20 cellular contexts compared by ENCODE assay signal in genomic region chr11:59562292-59562691, GRCh38. TPM values are rescaled to one million over a fixed set of nuclear protein-coding genes. Genes with fewer than 3 reads are reported as not detected.
DNase-seq lines count a peak whose midpoint lies in the region; ATAC-seq, FAIRE-seq and TF ChIP-seq lines count a peak whose summit lies in the region.
"Had no signal": no experiment of that assay in that cellular context is flagged by ENCODE, and none has a peak within 500 bp of the region (broad histone marks: within the 10 kb centered on the region; RNA-seq: fewer than 3 reads in every experiment).

No MANE protein-coding gene starts in this region.

- TF ChIP-seq POLR2A in uterus (IDR thresholded peaks at IDR 0.05) = no peak

- no peaks in the 10 kb centered on the region for H3K9me3 ChIP-seq in CD4-positive, CD25-positive, alpha-beta regulatory T cell (ENCODE audit: control insufficient read depth in 2 of 2, low read length in 2 of 2)
- no peaks in the 10 kb centered on the region for H3K9me3 ChIP-seq in astrocyte (ENCODE audit: insufficient read depth, low read depth, low read length)
- H3K9me3 ChIP-seq in endodermal cell (ENCODE audit: control insufficient read depth, low read length) = no peaks in the 10 kb centered on the region
- no peaks in the 10 kb centered on the region for H3K9me3 ChIP-seq in uterus

- H3K9ac ChIP-seq in astrocyte (ENCODE audit: low read length) (no peak overlapping the region), endodermal cell (ENCODE audit: extremely low read depth, low read length, poor library complexity, severe bottlenecking) (no peak overlapping the region)

- WGBS in endodermal cell (ENCODE audit: insufficient coverage in 1 of 2, insufficient read length in 1 of 2), 2 experiments = 79 to 82% methylated on average over 3 of the region's 3 CpGs

- H3K36me3 ChIP-seq in CD4-positive, CD25-positive, alpha-beta regulatory T cell (ENCODE audit: control insufficient read depth, insufficient read depth, low read length) = no peaks in the 10 kb centered on the region
- H3K36me3 ChIP-seq in astrocyte (ENCODE audit: insufficient read depth, low read length) (no peaks in the 10 kb centered on the region), endodermal cell (ENCODE audit: control insufficient read depth, insufficient read depth, low read length) (no peaks in the 10 kb centered on the region), uterus (no peaks in the 10 kb centered on the region)

- H3K9me3 Mint-ChIP-seq in CD4-positive, CD25-positive, alpha-beta regulatory T cell = peaks cover 0 to 7% (median 0%) of the 10 kb centered on the region in 7 donors
- H3K9me3 Mint-ChIP-seq in Calu3 (ENCODE audit: low read depth, unreplicated experiment) = no peaks in the 10 kb centered on the region
- H3K9me3 Mint-ChIP-seq in astrocyte (ENCODE audit: unreplicated experiment) = no peaks in the 10 kb centered on the region
- peaks cover 0 to 5% (median 2%) of the 10 kb centered on the region in 7 donors for H3K9me3 Mint-ChIP-seq in naive B cell
- no peaks in the 10 kb centered on the region for H3K9me3 Mint-ChIP-seq in endodermal cell
- H3K9me3 Mint-ChIP-seq: activated naive CD4-positive, alpha-beta T cell treated with anti-CD3 and anti-CD28 coated beads, Interleukin-2, amount 10 ng/mL, durations not matched to agents 7 days and 5 days; dendritic cell treated with granulocyte-macrophage colony-stimulating factor and Interleukin-4, amounts not matched to agents 40 ng/mL and 50 ng/mL, for 4 days had no signal

- peak overlapping the region; percentile 20 to 57 (median 38) for H3K27ac Mint-ChIP-seq in CD4-positive, CD25-positive, alpha-beta regulatory T cell
- H3K27ac Mint-ChIP-seq in Calu3 (ENCODE audit: unreplicated experiment) (peak overlapping the region; percentile 94), astrocyte (ENCODE audit: unreplicated experiment) (peak overlapping the region; percentile 84), naive B cell (peak overlapping the region in 4 of 6 donors; percentile 30 to 59 (median 50)), endodermal cell (no peak overlapping the region)
- H3K27ac Mint-ChIP-seq: dendritic cell treated with granulocyte-macrophage colony-stimulating factor and Interleukin-4, amounts not matched to agents 40 ng/mL and 50 ng/mL, for 4 days had no signal

- H3K27ac ChIP-seq in CD4-positive, CD25-positive, alpha-beta regulatory T cell (ENCODE audit: insufficient read depth, low read length, poor library complexity, severe bottlenecking) = no peak overlapping the region
- H3K27ac ChIP-seq in astrocyte (ENCODE audit: low read depth, low read length) (no peak overlapping the region), endodermal cell (ENCODE audit: low read depth, low read length) (no peak overlapping the region), uterus (peak overlapping the region in 1 of 2 donors; percentile 96)

- FAIRE-seq in astrocyte (lab: Jason Lieb, UNC) = no peak
- FAIRE-seq: small intestine had no signal

- peak overlapping the region; percentile 55 to 99 (median 67) for H3K4me3 Mint-ChIP-seq in CD4-positive, CD25-positive, alpha-beta regulatory T cell
- H3K4me3 Mint-ChIP-seq in Calu3 (ENCODE audit: low read depth, unreplicated experiment) = peak overlapping the region; percentile 74
- peak overlapping the region; percentile 8 for H3K4me3 Mint-ChIP-seq in astrocyte (ENCODE audit: unreplicated experiment)
- H3K4me3 Mint-ChIP-seq in naive B cell = peak overlapping the region in 4 of 8 donors; percentile 51 to 65 (median 60)
- H3K4me3 Mint-ChIP-seq in endodermal cell = no peak overlapping the region
- H3K4me3 Mint-ChIP-seq: dendritic cell treated with granulocyte-macrophage colony-stimulating factor and Interleukin-4, amounts not matched to agents 40 ng/mL and 50 ng/mL, for 4 days had no signal

- CTCF ChIA-PET in Calu3 (lab: Charles Lee) = interaction anchor here (1.2 kb wide), 1 partner anchor 25 kb away, joined by 4 read pairs; no protein-coding TSS in a partner anchor

- peaks cover 44% of the 10 kb centered on the region for H3K27me3 Mint-ChIP-seq in CD4-positive, CD25-positive, alpha-beta regulatory T cell
- no peaks in the 10 kb centered on the region for H3K27me3 Mint-ChIP-seq in Calu3 (ENCODE audit: unreplicated experiment)
- no peaks in the 10 kb centered on the region for H3K27me3 Mint-ChIP-seq in astrocyte (ENCODE audit: low read depth, unreplicated experiment)
- peaks cover 0 to 12% (median 5%) of the 10 kb centered on the region in 3 donors for H3K27me3 Mint-ChIP-seq in naive B cell
- no peaks in the 10 kb centered on the region for H3K27me3 Mint-ChIP-seq in endodermal cell (ENCODE audit: insufficient read depth)

- intact Hi-C loops in Calu3 (cut with micrococcal nuclease; ENCODE audit: unreplicated experiment) = no loop called here
- intact Hi-C loops in uterus (cut with DNase I; ENCODE audit: low total_unique reads) = no loop called here

- no TSS peak for BruUV-seq in Calu3 (replicated peaks; lab: Mats Ljungman, UMichigan)

- no peak for ATAC-seq in CD4-positive, CD25-positive, alpha-beta regulatory T cell (ENCODE audit: low read depth in 2 of 2)
- ATAC-seq in naive B cell (ENCODE audit: low read depth in 2 of 2) = no peak
- ATAC-seq in GM21390 (IDR thresholded peaks at IDR 0.05; ENCODE audit: unreplicated experiment) = no peak
- ATAC-seq: esophagus mucosa had no signal

- DNase-seq in CD4-positive, CD25-positive, alpha-beta regulatory T cell = no peak
- DNase-seq in Calu3 = no peak
- DNase-seq in astrocyte (ENCODE audit: low read depth) = no peak
- no peak for DNase-seq in naive B cell
- DNase-seq in endodermal cell = no peak
- DNase-seq in uterus = no peak
- DNase-seq in NCI-H2107 (lab: John Stamatoyannopoulos, UW) = no peak
- DNase-seq: activated naive CD4-positive, alpha-beta T cell treated with anti-CD3 and anti-CD28 coated beads, Interleukin-2, amount 10 ng/mL, durations not matched to agents 7 days and 5 days; NCI-H1417; NCI-H774; OCI-M1; stimulated activated CD4-positive, alpha-beta T cell treated with anti-CD3 and anti-CD28 coated beads, Interleukin-4, amount 100 ng/mL, for 1 hour; T1000 had no signal

- H3K79me2 ChIP-seq in astrocyte (ENCODE audit: insufficient read depth, low read length) = no peaks in the 10 kb centered on the region

- peaks cover 14 to 53% (median 27%) of the 10 kb centered on the region in 4 donors for H3K4me1 Mint-ChIP-seq in CD4-positive, CD25-positive, alpha-beta regulatory T cell
- peaks cover 21% of the 10 kb centered on the region for H3K4me1 Mint-ChIP-seq in Calu3 (ENCODE audit: low read depth, unreplicated experiment)
- H3K4me1 Mint-ChIP-seq in astrocyte (ENCODE audit: low read depth, unreplicated experiment) = peaks cover 4% of the 10 kb centered on the region
- peaks cover 22 to 44% (median 31%) of the 10 kb centered on the region in 3 donors for H3K4me1 Mint-ChIP-seq in naive B cell
- H3K4me1 Mint-ChIP-seq in endodermal cell = peaks cover 8% of the 10 kb centered on the region

- H3K36me3 Mint-ChIP-seq in CD4-positive, CD25-positive, alpha-beta regulatory T cell = peaks cover 3% of the 10 kb centered on the region
- H3K36me3 Mint-ChIP-seq in Calu3 (ENCODE audit: insufficient read depth, unreplicated experiment) (peaks cover 44% of the 10 kb centered on the region), astrocyte (ENCODE audit: low read depth, unreplicated experiment) (no peaks in the 10 kb centered on the region), naive B cell (no peaks in the 10 kb centered on the region), endodermal cell (ENCODE audit: low read depth) (no peaks in the 10 kb centered on the region)

- no peaks in the 10 kb centered on the region for H4K20me1 ChIP-seq in astrocyte (ENCODE audit: insufficient read depth, low read length)

- TF ChIP-seq CTCF in Calu3 (IDR thresholded peaks at IDR 0.05; ENCODE audit: unreplicated experiment) (no peak), astrocyte (IDR thresholded peaks at IDR 0.05; ENCODE audit: insufficient read depth, low read depth, low read length) (no peak), endodermal cell (conservative IDR thresholded peaks at IDR 0.05) (no peak), uterus (IDR thresholded peaks at IDR 0.05) (no peak)

- peaks cover 20% of the 10 kb centered on the region for H3K4me1 ChIP-seq in CD4-positive, CD25-positive, alpha-beta regulatory T cell (ENCODE audit: control insufficient read depth, insufficient read depth, low read length, poor library complexity, severe bottlenecking)
- H3K4me1 ChIP-seq in astrocyte (ENCODE audit: insufficient read depth, low read length) = peaks cover 4% of the 10 kb centered on the region
- no peaks in the 10 kb centered on the region for H3K4me1 ChIP-seq in endodermal cell (ENCODE audit: control insufficient read depth, insufficient read depth, low read length)
- H3K4me1 ChIP-seq in uterus = no peaks in the 10 kb centered on the region

- H3K27me3 ChIP-seq in CD4-positive, CD25-positive, alpha-beta regulatory T cell (ENCODE audit: control insufficient read depth, insufficient read depth, low read length) = peaks cover 3% of the 10 kb centered on the region
- H3K27me3 ChIP-seq in astrocyte (ENCODE audit: insufficient read depth, low read length) (no peaks in the 10 kb centered on the region), endodermal cell (ENCODE audit: control insufficient read depth, insufficient read depth, low read length, poor library complexity, severe bottlenecking) (no peaks in the 10 kb centered on the region), uterus (no peaks in the 10 kb centered on the region)

- H3K4me2 ChIP-seq in astrocyte (ENCODE audit: low read length) = no peak overlapping the region

- no peak overlapping the region for H3K4me3 ChIP-seq in CD4-positive, CD25-positive, alpha-beta regulatory T cell (ENCODE audit: low read depth, low read length)
- H3K4me3 ChIP-seq in astrocyte (ENCODE audit: insufficient read depth, low read depth, low read length) (no peak overlapping the region), endodermal cell (ENCODE audit: low read length) (no peak overlapping the region), uterus (no peak overlapping the region)

- H2AFZ ChIP-seq in astrocyte (ENCODE audit: low read depth, low read length) = no peak overlapping the region

RNA-seq across cellular contexts. Expression of gene OR4D9, which starts 51.0 kb away (rescaled TPM):
- total RNA-seq in CD4-positive, CD25-positive, alpha-beta regulatory T cell = not detected
- polyA plus RNA-seq in CD4-positive, CD25-positive, alpha-beta regulatory T cell = not detected
- total RNA-seq in Calu3 (2022) (not detected in 2 replicates), astrocyte (not detected in 2 replicates), endodermal cell (not detected), uterus (not detected)
- not detected for polyA plus RNA-seq in naive B cell (ENCODE audit: low read depth in 6 of 6)
- polyA plus RNA-seq in endodermal cell (2013, experiment 1 of 2) = not detected
- polyA plus RNA-seq in endodermal cell (2013, experiment 2 of 2) = not detected
- total RNA-seq: esophagus mucosa, LHCN-M2, liver, SK-MEL-5 had no signal
- polyA plus RNA-seq: liver, small intestine had no signal

RNA-seq across cellular contexts. Expression of gene OSBP, which starts 53.3 kb away (rescaled TPM):
- 50.9 TPM for total RNA-seq in CD4-positive, CD25-positive, alpha-beta regulatory T cell
- 10 to 100 TPM; 23.9 to 30.9 (median 27.3) TPM for polyA plus RNA-seq in CD4-positive, CD25-positive, alpha-beta regulatory T cell
- total RNA-seq in Calu3 (2022) (58.6 and 60.7 TPM in 2 replicates), astrocyte (48.6 and 52.0 TPM in 2 replicates), endodermal cell (10 to 100 TPM; 41.2 to 44.3 TPM), uterus (10 to 100 TPM; 27.4 to 51.0 (median 41.9) TPM)
- 10 to 100 TPM; 20.4 to 34.4 (median 27.5) TPM for polyA plus RNA-seq in naive B cell (ENCODE audit: low read depth in 6 of 6)
- 29.1 TPM for polyA plus RNA-seq in endodermal cell (2013, experiment 1 of 2)
- polyA plus RNA-seq in endodermal cell (2013, experiment 2 of 2) = 28.9 TPM

RNA-seq across cellular contexts. Expression of gene OR4D11, which starts 58.9 kb away (rescaled TPM):
- total RNA-seq in CD4-positive, CD25-positive, alpha-beta regulatory T cell = not detected
- polyA plus RNA-seq in CD4-positive, CD25-positive, alpha-beta regulatory T cell = not detected
- total RNA-seq in Calu3 (2022) (not detected in 2 replicates), astrocyte (not detected in 2 replicates), endodermal cell (not detected), uterus (not detected)
- not detected for polyA plus RNA-seq in naive B cell (ENCODE audit: low read depth in 6 of 6)
- polyA plus RNA-seq in endodermal cell (2013, experiment 1 of 2) = not detected
- not detected for polyA plus RNA-seq in endodermal cell (2013, experiment 2 of 2)
- total RNA-seq: esophagus mucosa, LHCN-M2, liver, SK-MEL-5 had no signal
- polyA plus RNA-seq: liver, small intestine had no signal
